Comparison of ENCODE assay signal across 7 cellular contexts in the genomic region with DNA sequence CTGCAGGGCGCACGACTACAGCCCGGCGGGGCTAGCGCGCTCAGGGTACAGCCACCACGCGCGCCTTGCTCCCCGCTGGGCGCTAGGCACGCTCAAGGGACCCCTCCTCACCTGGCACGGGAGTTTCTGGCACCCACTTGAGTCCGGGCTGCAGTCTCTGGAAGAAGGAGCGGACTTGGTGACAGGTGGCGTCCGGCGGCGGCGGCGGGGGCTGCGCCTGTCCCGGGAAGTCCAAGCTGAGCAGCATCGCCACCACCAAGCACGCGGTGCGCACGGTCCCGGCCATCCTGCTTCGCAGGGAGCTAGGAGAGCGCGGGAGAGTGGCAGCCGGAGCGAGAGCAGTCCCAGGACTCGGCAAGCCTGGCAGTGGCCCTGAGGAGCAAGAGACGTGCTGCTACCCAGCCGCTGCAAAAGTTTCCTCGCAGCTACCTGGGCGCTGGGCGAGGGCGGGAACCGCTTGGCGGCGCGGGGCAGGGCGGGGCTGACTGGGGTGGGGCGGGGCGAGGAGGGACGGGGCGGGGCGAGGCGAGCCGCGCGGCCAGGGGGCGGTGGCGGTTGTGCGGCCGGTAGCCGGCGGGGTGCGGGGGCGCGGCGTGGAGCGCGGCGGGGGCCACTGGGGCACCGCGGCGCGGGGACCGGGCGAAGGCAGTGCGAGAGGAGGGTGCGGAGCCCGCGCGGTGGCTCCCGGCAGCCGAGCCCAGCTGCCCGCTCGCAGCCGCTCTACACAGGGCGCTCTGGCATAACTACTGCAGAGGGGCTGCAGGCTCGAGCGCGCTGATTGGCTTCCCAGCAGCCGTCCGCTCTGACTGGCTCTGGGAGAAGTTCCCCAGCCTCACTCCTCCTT. TPM values are rescaled to one million over a fixed set of nuclear protein-coding genes. Genes with fewer than 3 reads are reported as not detected.
DNase-seq lines count a peak whose midpoint lies in the region; ATAC-seq and TF ChIP-seq lines count a peak whose summit lies in the region.

A gene (minus strand): TSS at position 431 of the 844 bp plus-strand sequence.

- CTCF ChIA-PET in activated CD8-positive, alpha-beta T cell treated with anti-CD3 and anti-CD28 coated beads for 36 hours (lab: Charles Lee) = interaction anchor here (0.8 kb wide), 1 partner anchor 35 kb away, joined by 3 read pairs; no protein-coding TSS in a partner anchor

- H3K27me3 Mint-ChIP-seq in activated CD8-positive, alpha-beta T cell treated with anti-CD3 and anti-CD28 coated beads for 36 hours = peaks cover 18% of the 10 kb centered on the region
- peaks cover 3% of the 10 kb centered on the region for H3K27me3 Mint-ChIP-seq in endothelial cell (ENCODE audit: unreplicated experiment)
- peaks cover 38% of the 10 kb centered on the region for H3K27me3 Mint-ChIP-seq in stimulated activated naive CD8-positive, alpha-beta T cell treated with anti-CD3 and anti-CD28 coated beads, Interleukin-15, amount 100 ng/mL, for 72 hours

- no peaks in the 10 kb centered on the region for H3K36me3 Mint-ChIP-seq in activated CD8-positive, alpha-beta T cell treated with anti-CD3 and anti-CD28 coated beads for 36 hours (ENCODE audit: low read depth)
- H3K36me3 Mint-ChIP-seq in endothelial cell (ENCODE audit: low read depth, unreplicated experiment) = no peaks in the 10 kb centered on the region

- H3K4me1 Mint-ChIP-seq in activated CD8-positive, alpha-beta T cell treated with anti-CD3 and anti-CD28 coated beads for 36 hours (ENCODE audit: low read depth) = peaks cover 3% of the 10 kb centered on the region
- peaks cover 4% of the 10 kb centered on the region for H3K4me1 Mint-ChIP-seq in endothelial cell (ENCODE audit: unreplicated experiment)
- H3K4me1 Mint-ChIP-seq in stimulated activated naive CD8-positive, alpha-beta T cell treated with anti-CD3 and anti-CD28 coated beads, Interleukin-15, amount 100 ng/mL, for 72 hours = peaks cover 4% of the 10 kb centered on the region

- no peak for TF ChIP-seq CTCF in activated CD8-positive, alpha-beta T cell treated with anti-CD3 and anti-CD28 coated beads for 36 hours (IDR thresholded peaks at IDR 0.05)
- no peak for TF ChIP-seq CTCF in endothelial cell (IDR thresholded peaks at IDR 0.05; ENCODE audit: unreplicated experiment)

- POLR2A ChIA-PET in activated CD8-positive, alpha-beta T cell treated with anti-CD3 and anti-CD28 coated beads for 36 hours (lab: Charles Lee) = no interaction called here

- ATAC-seq in GM19463 (IDR thresholded peaks at IDR 0.05; ENCODE audit: unreplicated experiment) = peak; percentile 60
- peak; percentile 88 for ATAC-seq in activated CD8-positive, alpha-beta T cell treated with anti-CD3 and anti-CD28 coated beads for 36 hours
- ATAC-seq in stimulated activated naive CD8-positive, alpha-beta T cell treated with anti-CD3 and anti-CD28 coated beads, Interleukin-15, amount 100 ng/mL, for 72 hours = peak; percentile 86
- ATAC-seq in GM21528 (IDR thresholded peaks at IDR 0.05; ENCODE audit: low FRiP score, unreplicated experiment) = no peak

- no peaks in the 10 kb centered on the region for H3K9me3 Mint-ChIP-seq in activated CD8-positive, alpha-beta T cell treated with anti-CD3 and anti-CD28 coated beads for 36 hours
- H3K9me3 Mint-ChIP-seq in endothelial cell (ENCODE audit: unreplicated experiment) = no peaks in the 10 kb centered on the region
- no peaks in the 10 kb centered on the region for H3K9me3 Mint-ChIP-seq in stimulated activated naive CD8-positive, alpha-beta T cell treated with anti-CD3 and anti-CD28 coated beads, Interleukin-15, amount 100 ng/mL, for 72 hours

- DNase-seq in NCI-H2171 (lab: John Stamatoyannopoulos, UW) (peak; percentile 54), endothelial cell (ENCODE audit: low spot score) (peak; percentile 48), mucosa of gallbladder (ENCODE audit: low spot score) (peak; percentile 16)
- DNase-seq in activated CD8-positive, alpha-beta T cell treated with anti-CD3 and anti-CD28 coated beads for 36 hours = peak; percentile 34
- peak; percentile 27 to 33 for DNase-seq in stimulated activated naive CD8-positive, alpha-beta T cell treated with anti-CD3 and anti-CD28 coated beads, Interleukin-15, amount 100 ng/mL, for 72 hours

- no peak within 1 kb of the TSS for H3K27ac Mint-ChIP-seq in activated CD8-positive, alpha-beta T cell treated with anti-CD3 and anti-CD28 coated beads for 36 hours
- H3K27ac Mint-ChIP-seq in endothelial cell (ENCODE audit: unreplicated experiment) = no peak within 1 kb of the TSS
- H3K27ac Mint-ChIP-seq in stimulated activated naive CD8-positive, alpha-beta T cell treated with anti-CD3 and anti-CD28 coated beads, Interleukin-15, amount 100 ng/mL, for 72 hours = no peak within 1 kb of the TSS

- intact Hi-C loops in activated CD8-positive, alpha-beta T cell treated with anti-CD3 and anti-CD28 coated beads for 36 hours (cut with micrococcal nuclease) = no loop called here

- peak within 1 kb of the TSS; percentile 63 for H3K4me3 Mint-ChIP-seq in activated CD8-positive, alpha-beta T cell treated with anti-CD3 and anti-CD28 coated beads for 36 hours
- peak within 1 kb of the TSS; percentile 80 for H3K4me3 Mint-ChIP-seq in endothelial cell (ENCODE audit: unreplicated experiment)
- peak within 1 kb of the TSS; percentile 70 to 78 for H3K4me3 Mint-ChIP-seq in stimulated activated naive CD8-positive, alpha-beta T cell treated with anti-CD3 and anti-CD28 coated beads, Interleukin-15, amount 100 ng/mL, for 72 hours

RNA-seq across cellular contexts. Expression of the gene that starts here (rescaled TPM):
- under 1 TPM; 0.58 to 0.63 TPM for total RNA-seq in activated CD8-positive, alpha-beta T cell treated with anti-CD3 and anti-CD28 coated beads for 36 hours
- total RNA-seq in endothelial cell (ENCODE audit: unreplicated experiment) (4.7 TPM), mucosa of gallbladder (44.7 TPM)

Comparison
In these comparisons a context has a peak if more than half of its experiments do, and no peak if none do; other contexts are left out.
1. Peak in DNase-seq and ATAC-seq in activated CD8-positive, alpha-beta T cell treated with anti-CD3 and anti-CD28 coated beads for 36 hours; RNA of the gene not detected or under 1 TPM.